In genomic region chr20:21715193-21715881, GRCh38 we compare ENCODE assay signal across 25 cellular contexts. TPM values are rescaled to one million over a fixed set of nuclear protein-coding genes. Genes with fewer than 3 reads are reported as not detected.
"Had no signal": no experiment of that assay in that cellular context is flagged by ENCODE, and none has a peak within 500 bp of the region (broad histone marks: within the 10 kb centered on the region; RNA-seq: fewer than 3 reads in every experiment).

No MANE protein-coding gene starts in this region.

- H3K4me1 Mint-ChIP-seq: neural crest cell had no signal

- H3K27me3 ChIP-seq: testis had no signal

- H3K27ac Mint-ChIP-seq: stimulated activated naive CD8-positive, alpha-beta T cell treated with anti-CD3 and anti-CD28 coated beads, Interleukin-15, amount 100 ng/mL, for 72 hours had no signal

- H3K9me3 ChIP-seq: esophagus muscularis mucosa, gastrocnemius medialis, heart right ventricle, pancreas, psoas muscle, sigmoid colon, testis, transverse colon had no signal

- H3K9me3 Mint-ChIP-seq: neural crest cell; stimulated activated naive B cell treated with anti-CD40 and anti-IgM and Interleukin-4, amounts not matched to agents 10 μg/mL and 1 μg/mL and 100 μg/mL, for 72 hours; stimulated activated naive CD8-positive, alpha-beta T cell treated with anti-CD3 and anti-CD28 coated beads, Interleukin-15, amount 100 ng/mL, for 72 hours had no signal

- H3K4me3 Mint-ChIP-seq: naive thymus-derived CD8-positive, alpha-beta T cell; neural crest cell; stimulated activated naive CD8-positive, alpha-beta T cell treated with anti-CD3 and anti-CD28 coated beads, Interleukin-15, amount 100 ng/mL, for 72 hours had no signal

- H3K36me3 Mint-ChIP-seq: stimulated activated naive B cell treated with anti-CD40 and anti-IgM and Interleukin-4, amounts not matched to agents 10 μg/mL and 1 μg/mL and 100 μg/mL, for 72 hours had no signal

- ATAC-seq: gastrocnemius medialis; heart right ventricle; naive thymus-derived CD8-positive, alpha-beta T cell; pancreas; psoas muscle; stimulated activated naive B cell treated with anti-CD40 and anti-IgM and Interleukin-4, amounts not matched to agents 10 μg/mL and 1 μg/mL and 100 μg/mL, for 72 hours; stimulated activated naive CD8-positive, alpha-beta T cell treated with anti-CD3 and anti-CD28 coated beads, Interleukin-15, amount 100 ng/mL, for 72 hours had no signal

- DNase-seq: effector memory CD4-positive, alpha-beta T cell; gastrocnemius medialis; heart right ventricle; hypothalamus; kidney glomerular epithelial cell; naive thymus-derived CD8-positive, alpha-beta T cell; pancreas; psoas muscle; sigmoid colon; stimulated activated CD4-positive, alpha-beta T cell treated with anti-CD3 and anti-CD28 coated beads, Interleukin-2, amount 100 ng/mL, for 24 hours; stimulated activated CD4-positive, alpha-beta T cell treated with anti-CD3 and anti-CD28 coated beads, Interleukin-4, amount 100 ng/mL, for 4 hours; stimulated activated naive B cell treated with anti-CD40 and anti-IgM and Interleukin-4, amounts not matched to agents 10 μg/mL and 1 μg/mL and 100 μg/mL, for 72 hours; stimulated activated naive CD8-positive, alpha-beta T cell treated with anti-CD3 and anti-CD28 coated beads, Interleukin-15, amount 100 ng/mL, for 72 hours; testis; transverse colon had no signal

- H3K4me3 ChIP-seq: esophagus muscularis mucosa, gastrocnemius medialis, heart right ventricle, pancreas, psoas muscle, sigmoid colon, skin epidermis, transverse colon had no signal

- H3K4me1 ChIP-seq: pancreas, psoas muscle, testis, transverse colon had no signal

- H3K27ac ChIP-seq: epithelial cell of prostate, esophagus muscularis mucosa, gastrocnemius medialis, heart right ventricle, pancreas, psoas muscle, sigmoid colon, skin epidermis, testis, transverse colon had no signal

- H3K36me3 ChIP-seq: esophagus muscularis mucosa, gastrocnemius medialis, heart right ventricle, pancreas, sigmoid colon, transverse colon had no signal

RNA-seq across cellular contexts. Expression of gene PAX1, which starts 9.9 kb away (rescaled TPM):
- total RNA-seq: esophagus muscularis mucosa; fibroblast of villous mesenchyme; heart right ventricle; liver; lung microvascular endothelial cell; mesenteric fat pad; mononuclear cell; naive thymus-derived CD8-positive, alpha-beta T cell; neural crest cell; pancreas; testis; transverse colon; urinary bladder had no signal
- polyA plus RNA-seq: heart right ventricle; liver; naive thymus-derived CD8-positive, alpha-beta T cell; pancreas; sigmoid colon; urinary bladder had no signal
